Comparison of ENCODE assay signal across 1 cellular context in the genomic region with DNA sequence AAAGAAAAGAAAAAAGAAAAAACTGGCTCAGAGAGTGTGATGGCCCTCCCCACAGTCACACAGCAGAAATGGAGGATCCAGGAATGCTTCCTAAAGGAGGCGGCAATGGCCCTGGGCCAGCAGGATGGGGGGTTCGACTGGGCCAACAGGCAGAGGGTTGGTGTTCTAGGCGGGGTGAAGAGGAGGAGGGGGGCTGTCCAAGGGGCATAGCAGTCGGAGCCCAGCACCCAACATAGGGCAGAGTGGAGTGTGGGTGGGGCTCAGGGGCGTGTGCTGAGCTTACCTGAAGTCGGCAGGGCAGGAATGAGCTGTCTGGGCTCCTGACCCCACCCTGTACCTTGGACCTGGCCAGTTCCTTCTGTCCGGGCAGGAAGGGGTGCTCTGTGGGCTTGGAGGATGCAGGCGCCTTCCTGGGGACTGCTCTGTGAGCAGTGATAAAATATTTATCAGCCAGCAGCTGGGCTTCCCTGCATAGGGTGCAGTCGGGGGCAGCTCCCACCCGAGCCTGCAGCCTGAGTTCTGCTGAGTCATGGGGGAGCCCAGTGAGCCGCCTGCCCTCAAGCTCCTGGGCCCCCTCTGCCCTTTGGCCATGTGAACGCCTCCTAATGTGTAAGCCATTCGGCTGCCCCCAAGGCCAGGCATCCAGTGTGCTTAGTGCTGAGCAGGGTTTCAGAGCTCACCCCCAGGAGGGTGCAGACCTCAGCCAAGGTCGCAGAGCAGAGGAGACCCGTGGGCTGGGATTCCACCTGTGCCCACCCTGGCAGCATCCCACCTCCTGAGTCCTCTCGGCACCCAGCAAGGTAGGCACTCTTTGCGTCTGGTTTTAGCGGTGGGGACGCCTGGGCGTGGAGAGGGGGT.
TF ChIP-seq lines count a peak whose summit lies in the region.

No MANE protein-coding gene starts in this region.

TF ChIP-seq in HepG2, 621 proteins besides CTCF, POLR2A, EP300 and RAD21 (continued from another document and continues in another):
- TF ChIP-seq, protein P1, sequence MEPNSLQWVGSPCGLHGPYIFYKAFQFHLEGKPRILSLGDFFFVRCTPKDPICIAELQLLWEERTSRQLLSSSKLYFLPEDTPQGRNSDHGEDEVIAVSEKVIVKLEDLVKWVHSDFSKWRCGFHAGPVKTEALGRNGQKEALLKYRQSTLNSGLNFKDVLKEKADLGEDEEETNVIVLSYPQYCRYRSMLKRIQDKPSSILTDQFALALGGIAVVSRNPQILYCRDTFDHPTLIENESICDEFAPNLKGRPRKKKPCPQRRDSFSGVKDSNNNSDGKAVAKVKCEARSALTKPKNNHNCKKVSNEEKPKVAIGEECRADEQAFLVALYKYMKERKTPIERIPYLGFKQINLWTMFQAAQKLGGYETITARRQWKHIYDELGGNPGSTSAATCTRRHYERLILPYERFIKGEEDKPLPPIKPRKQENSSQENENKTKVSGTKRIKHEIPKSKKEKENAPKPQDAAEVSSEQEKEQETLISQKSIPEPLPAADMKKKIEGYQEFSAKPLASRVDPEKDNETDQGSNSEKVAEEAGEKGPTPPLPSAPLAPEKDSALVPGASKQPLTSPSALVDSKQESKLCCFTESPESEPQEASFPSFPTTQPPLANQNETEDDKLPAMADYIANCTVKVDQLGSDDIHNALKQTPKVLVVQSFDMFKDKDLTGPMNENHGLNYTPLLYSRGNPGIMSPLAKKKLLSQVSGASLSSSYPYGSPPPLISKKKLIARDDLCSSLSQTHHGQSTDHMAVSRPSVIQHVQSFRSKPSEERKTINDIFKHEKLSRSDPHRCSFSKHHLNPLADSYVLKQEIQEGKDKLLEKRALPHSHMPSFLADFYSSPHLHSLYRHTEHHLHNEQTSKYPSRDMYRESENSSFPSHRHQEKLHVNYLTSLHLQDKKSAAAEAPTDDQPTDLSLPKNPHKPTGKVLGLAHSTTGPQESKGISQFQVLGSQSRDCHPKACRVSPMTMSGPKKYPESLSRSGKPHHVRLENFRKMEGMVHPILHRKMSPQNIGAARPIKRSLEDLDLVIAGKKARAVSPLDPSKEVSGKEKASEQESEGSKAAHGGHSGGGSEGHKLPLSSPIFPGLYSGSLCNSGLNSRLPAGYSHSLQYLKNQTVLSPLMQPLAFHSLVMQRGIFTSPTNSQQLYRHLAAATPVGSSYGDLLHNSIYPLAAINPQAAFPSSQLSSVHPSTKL (CRISPR knock-in tag; IDR thresholded peaks at IDR 0.05), result peak; percentile 61
- TF ChIP-seq NR2F2 (IDR thresholded peaks at IDR 0.05; ENCODE audit: borderline replicate concordance, low read depth), result no peak
- TF ChIP-seq, protein P2, sequence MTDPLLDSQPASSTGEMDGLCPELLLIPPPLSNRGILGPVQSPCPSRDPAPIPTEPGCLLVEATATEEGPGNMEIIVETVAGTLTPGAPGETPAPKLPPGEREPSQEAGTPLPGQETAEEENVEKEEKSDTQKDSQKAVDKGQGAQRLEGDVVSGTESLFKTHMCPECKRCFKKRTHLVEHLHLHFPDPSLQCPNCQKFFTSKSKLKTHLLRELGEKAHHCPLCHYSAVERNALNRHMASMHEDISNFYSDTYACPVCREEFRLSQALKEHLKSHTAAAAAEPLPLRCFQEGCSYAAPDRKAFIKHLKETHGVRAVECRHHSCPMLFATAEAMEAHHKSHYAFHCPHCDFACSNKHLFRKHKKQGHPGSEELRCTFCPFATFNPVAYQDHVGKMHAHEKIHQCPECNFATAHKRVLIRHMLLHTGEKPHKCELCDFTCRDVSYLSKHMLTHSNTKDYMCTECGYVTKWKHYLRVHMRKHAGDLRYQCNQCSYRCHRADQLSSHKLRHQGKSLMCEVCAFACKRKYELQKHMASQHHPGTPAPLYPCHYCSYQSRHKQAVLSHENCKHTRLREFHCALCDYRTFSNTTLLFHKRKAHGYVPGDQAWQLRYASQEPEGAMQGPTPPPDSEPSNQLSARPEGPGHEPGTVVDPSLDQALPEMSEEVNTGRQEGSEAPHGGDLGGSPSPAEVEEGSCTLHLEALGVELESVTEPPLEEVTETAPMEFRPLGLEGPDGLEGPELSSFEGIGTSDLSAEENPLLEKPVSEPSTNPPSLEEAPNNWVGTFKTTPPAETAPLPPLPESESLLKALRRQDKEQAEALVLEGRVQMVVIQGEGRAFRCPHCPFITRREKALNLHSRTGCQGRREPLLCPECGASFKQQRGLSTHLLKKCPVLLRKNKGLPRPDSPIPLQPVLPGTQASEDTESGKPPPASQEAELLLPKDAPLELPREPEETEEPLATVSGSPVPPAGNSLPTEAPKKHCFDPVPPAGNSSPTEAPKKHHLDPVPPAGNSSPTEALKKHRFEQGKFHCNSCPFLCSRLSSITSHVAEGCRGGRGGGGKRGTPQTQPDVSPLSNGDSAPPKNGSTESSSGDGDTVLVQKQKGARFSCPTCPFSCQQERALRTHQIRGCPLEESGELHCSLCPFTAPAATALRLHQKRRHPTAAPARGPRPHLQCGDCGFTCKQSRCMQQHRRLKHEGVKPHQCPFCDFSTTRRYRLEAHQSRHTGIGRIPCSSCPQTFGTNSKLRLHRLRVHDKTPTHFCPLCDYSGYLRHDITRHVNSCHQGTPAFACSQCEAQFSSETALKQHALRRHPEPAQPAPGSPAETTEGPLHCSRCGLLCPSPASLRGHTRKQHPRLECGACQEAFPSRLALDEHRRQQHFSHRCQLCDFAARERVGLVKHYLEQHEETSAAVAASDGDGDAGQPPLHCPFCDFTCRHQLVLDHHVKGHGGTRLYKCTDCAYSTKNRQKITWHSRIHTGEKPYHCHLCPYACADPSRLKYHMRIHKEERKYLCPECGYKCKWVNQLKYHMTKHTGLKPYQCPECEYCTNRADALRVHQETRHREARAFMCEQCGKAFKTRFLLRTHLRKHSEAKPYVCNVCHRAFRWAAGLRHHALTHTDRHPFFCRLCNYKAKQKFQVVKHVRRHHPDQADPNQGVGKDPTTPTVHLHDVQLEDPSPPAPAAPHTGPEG (CRISPR knock-in tag; IDR thresholded peaks at IDR 0.05), result 0 out of 2 replicates have a peak, but pooled peaks have one; percentile 10
- TF ChIP-seq, protein P3, sequence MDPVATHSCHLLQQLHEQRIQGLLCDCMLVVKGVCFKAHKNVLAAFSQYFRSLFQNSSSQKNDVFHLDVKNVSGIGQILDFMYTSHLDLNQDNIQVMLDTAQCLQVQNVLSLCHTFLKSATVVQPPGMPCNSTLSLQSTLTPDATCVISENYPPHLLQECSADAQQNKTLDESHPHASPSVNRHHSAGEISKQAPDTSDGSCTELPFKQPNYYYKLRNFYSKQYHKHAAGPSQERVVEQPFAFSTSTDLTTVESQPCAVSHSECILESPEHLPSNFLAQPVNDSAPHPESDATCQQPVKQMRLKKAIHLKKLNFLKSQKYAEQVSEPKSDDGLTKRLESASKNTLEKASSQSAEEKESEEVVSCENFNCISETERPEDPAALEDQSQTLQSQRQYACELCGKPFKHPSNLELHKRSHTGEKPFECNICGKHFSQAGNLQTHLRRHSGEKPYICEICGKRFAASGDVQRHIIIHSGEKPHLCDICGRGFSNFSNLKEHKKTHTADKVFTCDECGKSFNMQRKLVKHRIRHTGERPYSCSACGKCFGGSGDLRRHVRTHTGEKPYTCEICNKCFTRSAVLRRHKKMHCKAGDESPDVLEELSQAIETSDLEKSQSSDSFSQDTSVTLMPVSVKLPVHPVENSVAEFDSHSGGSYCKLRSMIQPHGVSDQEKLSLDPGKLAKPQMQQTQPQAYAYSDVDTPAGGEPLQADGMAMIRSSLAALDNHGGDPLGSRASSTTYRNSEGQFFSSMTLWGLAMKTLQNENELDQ (CRISPR knock-in tag; IDR thresholded peaks at IDR 0.05; ENCODE audit: borderline replicate concordance), result no peak
- 0 out of 2 replicates have a peak, but pooled peaks have one; percentile 28 for TF ChIP-seq ZNF792 (CRISPR knock-in tag; IDR thresholded peaks at IDR 0.05)
- no peak for TF ChIP-seq WIZ (CRISPR knock-in tag; IDR thresholded peaks at IDR 0.05)
- TF ChIP-seq, protein P4, sequence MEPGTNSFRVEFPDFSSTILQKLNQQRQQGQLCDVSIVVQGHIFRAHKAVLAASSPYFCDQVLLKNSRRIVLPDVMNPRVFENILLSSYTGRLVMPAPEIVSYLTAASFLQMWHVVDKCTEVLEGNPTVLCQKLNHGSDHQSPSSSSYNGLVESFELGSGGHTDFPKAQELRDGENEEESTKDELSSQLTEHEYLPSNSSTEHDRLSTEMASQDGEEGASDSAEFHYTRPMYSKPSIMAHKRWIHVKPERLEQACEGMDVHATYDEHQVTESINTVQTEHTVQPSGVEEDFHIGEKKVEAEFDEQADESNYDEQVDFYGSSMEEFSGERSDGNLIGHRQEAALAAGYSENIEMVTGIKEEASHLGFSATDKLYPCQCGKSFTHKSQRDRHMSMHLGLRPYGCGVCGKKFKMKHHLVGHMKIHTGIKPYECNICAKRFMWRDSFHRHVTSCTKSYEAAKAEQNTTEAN (CRISPR knock-in tag; conservative IDR thresholded peaks at IDR 0.05), result peak; percentile 70; the same call in 1 of the 2 replicates
- TF ChIP-seq TCF7L2 (IDR thresholded peaks at IDR 0.05; ENCODE audit: low read depth, low read length), result no peak
- TF ChIP-seq POLR2G (IDR thresholded peaks at IDR 0.05; ENCODE audit: low read depth, low read length), result peak; percentile 78
- TF ChIP-seq, protein P5, sequence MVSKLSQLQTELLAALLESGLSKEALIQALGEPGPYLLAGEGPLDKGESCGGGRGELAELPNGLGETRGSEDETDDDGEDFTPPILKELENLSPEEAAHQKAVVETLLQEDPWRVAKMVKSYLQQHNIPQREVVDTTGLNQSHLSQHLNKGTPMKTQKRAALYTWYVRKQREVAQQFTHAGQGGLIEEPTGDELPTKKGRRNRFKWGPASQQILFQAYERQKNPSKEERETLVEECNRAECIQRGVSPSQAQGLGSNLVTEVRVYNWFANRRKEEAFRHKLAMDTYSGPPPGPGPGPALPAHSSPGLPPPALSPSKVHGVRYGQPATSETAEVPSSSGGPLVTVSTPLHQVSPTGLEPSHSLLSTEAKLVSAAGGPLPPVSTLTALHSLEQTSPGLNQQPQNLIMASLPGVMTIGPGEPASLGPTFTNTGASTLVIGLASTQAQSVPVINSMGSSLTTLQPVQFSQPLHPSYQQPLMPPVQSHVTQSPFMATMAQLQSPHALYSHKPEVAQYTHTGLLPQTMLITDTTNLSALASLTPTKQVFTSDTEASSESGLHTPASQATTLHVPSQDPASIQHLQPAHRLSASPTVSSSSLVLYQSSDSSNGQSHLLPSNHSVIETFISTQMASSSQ (IDR thresholded peaks at IDR 0.05; ENCODE audit: low read depth), result peak; percentile 39; the same call in 1 of the 2 replicates
- TF ChIP-seq, protein P5 (CRISPR knock-in tag; IDR thresholded peaks at IDR 0.05; ENCODE audit: borderline replicate concordance), result peak; percentile 50; the same call in 1 of the 2 replicates
- TF ChIP-seq, protein P6, sequence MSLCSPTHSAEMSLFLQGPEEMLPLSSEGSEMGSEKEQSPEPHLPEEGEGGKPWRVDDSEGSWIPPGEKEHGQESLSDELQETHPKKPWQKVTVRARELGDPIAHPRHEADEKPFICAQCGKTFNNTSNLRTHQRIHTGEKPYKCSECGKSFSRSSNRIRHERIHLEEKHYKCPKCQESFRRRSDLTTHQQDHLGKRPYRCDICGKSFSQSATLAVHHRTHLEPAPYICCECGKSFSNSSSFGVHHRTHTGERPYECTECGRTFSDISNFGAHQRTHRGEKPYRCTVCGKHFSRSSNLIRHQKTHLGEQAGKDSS (CRISPR knock-in tag; IDR thresholded peaks at IDR 0.05; ENCODE audit: borderline replicate concordance, low read depth), result peak; percentile 90; the same call in 1 of the 2 replicates
- no peak for TF ChIP-seq NR1H2 (CRISPR knock-in tag; IDR thresholded peaks at IDR 0.05; ENCODE audit: borderline replicate concordance, low read depth)
- no peak for TF ChIP-seq PTBP1 (IDR thresholded peaks at IDR 0.05; ENCODE audit: low read depth, low read length, poor library complexity, severe bottlenecking)
- TF ChIP-seq, protein P7, sequence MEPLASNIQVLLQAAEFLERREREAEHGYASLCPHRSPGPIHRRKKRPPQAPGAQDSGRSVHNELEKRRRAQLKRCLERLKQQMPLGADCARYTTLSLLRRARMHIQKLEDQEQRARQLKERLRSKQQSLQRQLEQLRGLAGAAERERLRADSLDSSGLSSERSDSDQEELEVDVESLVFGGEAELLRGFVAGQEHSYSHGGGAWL (CRISPR knock-in tag; IDR thresholded peaks at IDR 0.05), result no peak
- TF ChIP-seq KAT2B (IDR thresholded peaks at IDR 0.05; ENCODE audit: borderline replicate concordance, low read depth, low read length), result no peak
- TF ChIP-seq, protein P8, sequence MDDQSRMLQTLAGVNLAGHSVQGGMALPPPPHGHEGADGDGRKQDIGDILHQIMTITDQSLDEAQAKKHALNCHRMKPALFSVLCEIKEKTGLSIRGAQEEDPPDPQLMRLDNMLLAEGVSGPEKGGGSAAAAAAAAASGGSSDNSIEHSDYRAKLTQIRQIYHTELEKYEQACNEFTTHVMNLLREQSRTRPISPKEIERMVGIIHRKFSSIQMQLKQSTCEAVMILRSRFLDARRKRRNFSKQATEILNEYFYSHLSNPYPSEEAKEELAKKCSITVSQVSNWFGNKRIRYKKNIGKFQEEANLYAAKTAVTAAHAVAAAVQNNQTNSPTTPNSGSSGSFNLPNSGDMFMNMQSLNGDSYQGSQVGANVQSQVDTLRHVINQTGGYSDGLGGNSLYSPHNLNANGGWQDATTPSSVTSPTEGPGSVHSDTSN (CRISPR knock-in tag; IDR thresholded peaks at IDR 0.05; ENCODE audit: borderline replicate concordance), result no peak
- no peak for TF ChIP-seq ZNF253 (CRISPR knock-in tag; IDR thresholded peaks at IDR 0.05; ENCODE audit: borderline replicate concordance)
- no peak for TF ChIP-seq TBP (CRISPR knock-in tag; IDR thresholded peaks at IDR 0.05)
- no peak for TF ChIP-seq ZNF572 (CRISPR knock-in tag; IDR thresholded peaks at IDR 0.05)
- TF ChIP-seq ZNF616 (CRISPR knock-in tag; IDR thresholded peaks at IDR 0.05; ENCODE audit: low read depth), result no peak
- TF ChIP-seq HNF4A (CRISPR knock-in tag; IDR thresholded peaks at IDR 0.05), result peak; percentile 94
- TF ChIP-seq, protein P9, sequence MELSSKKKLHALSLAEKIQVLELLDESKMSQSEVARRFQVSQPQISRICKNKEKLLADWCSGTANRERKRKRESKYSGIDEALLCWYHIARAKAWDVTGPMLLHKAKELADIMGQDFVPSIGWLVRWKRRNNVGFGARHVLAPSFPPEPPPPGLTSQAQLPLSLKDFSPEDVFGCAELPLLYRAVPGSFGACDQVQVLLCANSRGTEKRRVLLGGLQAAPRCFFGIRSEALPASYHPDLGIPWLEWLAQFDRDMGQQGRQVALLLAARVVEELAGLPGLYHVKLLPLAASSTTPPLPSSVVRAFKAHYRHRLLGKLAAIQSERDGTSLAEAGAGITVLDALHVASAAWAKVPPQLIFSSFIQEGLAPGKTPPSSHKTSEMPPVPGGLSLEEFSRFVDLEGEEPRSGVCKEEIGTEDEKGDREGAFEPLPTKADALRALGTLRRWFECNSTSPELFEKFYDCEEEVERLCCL (CRISPR knock-in tag; IDR thresholded peaks at IDR 0.05; ENCODE audit: borderline replicate concordance), result no peak
- no peak for TF ChIP-seq CAMTA2 (CRISPR knock-in tag; IDR thresholded peaks at IDR 0.05; ENCODE audit: borderline replicate concordance)
- TF ChIP-seq ZBTB38 (CRISPR knock-in tag; IDR thresholded peaks at IDR 0.05), result no peak
- no peak for TF ChIP-seq ZZZ3 (CRISPR knock-in tag; IDR thresholded peaks at IDR 0.05; ENCODE audit: borderline replicate concordance)
